In the genomic region with DNA sequence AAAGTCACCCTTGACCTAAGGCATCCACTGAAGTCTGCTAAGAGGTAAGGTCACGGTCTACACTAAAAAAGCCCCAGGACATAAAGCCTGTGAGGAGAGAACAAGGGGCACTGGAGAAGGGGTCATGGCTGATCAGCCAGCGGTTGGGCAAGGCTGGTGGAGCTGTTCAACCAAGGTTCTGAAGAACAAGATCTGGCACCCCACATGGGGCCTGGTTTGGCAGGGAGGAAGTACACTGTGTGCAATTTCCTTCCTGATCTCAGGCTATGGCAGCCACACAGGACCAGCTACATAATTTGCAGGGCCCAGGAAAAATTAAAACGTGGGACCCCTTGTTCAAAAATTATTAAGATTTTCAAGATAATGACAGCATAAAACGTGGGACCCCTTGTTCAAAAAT, we compare ENCODE assay signal across 17 cellular contexts. TPM values are rescaled to one million over a fixed set of nuclear protein-coding genes. Genes with fewer than 3 reads are reported as not detected.
A peak's percentile ranks its signal among the peaks of the same experiment; 100 is the strongest.
DNase-seq lines count a peak whose midpoint lies in the region; ATAC-seq and TF ChIP-seq lines count a peak whose summit lies in the region.
"Had no signal": no experiment of that assay in that cellular context is flagged by ENCODE, and none has a peak within 500 bp of the region (broad histone marks: within the 10 kb centered on the region; RNA-seq: fewer than 3 reads in every experiment).

No MANE protein-coding gene starts in this region.

- no peaks in the 10 kb centered on the region for H3K79me2 ChIP-seq in Karpas-422 (ENCODE audit: low read length)

- H3K9ac ChIP-seq in Karpas-422 (ENCODE audit: low read length): no peak overlapping the region

- H3K9me3 ChIP-seq in Karpas-422 (ENCODE audit: low read length): no peaks in the 10 kb centered on the region
- H3K9me3 ChIP-seq: BE2C had no signal

- H3K9me2 ChIP-seq in Karpas-422 (replicated peaks; ENCODE audit: insufficient read depth, low read length): no peaks in the 10 kb centered on the region

- H3K4me2 ChIP-seq in Karpas-422 (ENCODE audit: low read depth, low read length, poor library complexity, severe bottlenecking): no peak overlapping the region

- H3K27me3 ChIP-seq in Karpas-422 (ENCODE audit: low read length): no peaks in the 10 kb centered on the region
- H3K27me3 ChIP-seq: BE2C had no signal

- H4K20me1 ChIP-seq in Karpas-422 (ENCODE audit: insufficient read depth, low read depth, low read length): no peaks in the 10 kb centered on the region

- DNase-seq in SKM-1 (lab: John Stamatoyannopoulos, UW; ENCODE audit: unreplicated experiment) (peak; percentile 3), SKM-1 treated with dmso at 0.1 percent for 144 hours (lab: John Stamatoyannopoulos, UW; ENCODE audit: unreplicated experiment) (no peak), Karpas-422 (peak; percentile 25), NB4 (ENCODE audit: low read depth) (peak; percentile 25), islet precursor cell (no peak)
- no peak for DNase-seq in activated CD8-positive, alpha-beta memory T cell treated with anti-CD3 and anti-CD28 coated beads, Interleukin-2, amount 50 U/mL, for 4 hours
- DNase-seq: BE2C; CD4-positive, alpha-beta memory T cell; DMS153; DMS79; GDM1; H9 had no signal

- TF ChIP-seq POLR2A in NB4 (IDR thresholded peaks at IDR 0.05; ENCODE audit: extremely low read depth, insufficient read length): no peak

- no peaks in the 10 kb centered on the region for H3K36me3 ChIP-seq in Karpas-422 (ENCODE audit: insufficient read depth, low read length)
- H3K36me3 ChIP-seq: BE2C had no signal

- ATAC-seq in HG03159 (IDR thresholded peaks at IDR 0.05; ENCODE audit: unreplicated experiment): no peak

- TF ChIP-seq CTCF in NB4 (IDR thresholded peaks at IDR 0.05; ENCODE audit: low read depth, low read length): no peak

- no peak overlapping the region for H3K4me3 ChIP-seq in Karpas-422 (ENCODE audit: low read length)
- no peak overlapping the region for H3K4me3 ChIP-seq in NB4 (ENCODE audit: low read depth, low read length)

- H3K27ac ChIP-seq in Karpas-422 (ENCODE audit: low read length): no peak overlapping the region

- peaks cover 13% of the 10 kb centered on the region for H3K4me1 ChIP-seq in Karpas-422 (ENCODE audit: low read length)
- H3K4me1 ChIP-seq: BE2C had no signal

- no peak overlapping the region for H2AFZ ChIP-seq in Karpas-422 (ENCODE audit: low read length)

RNA-seq across cellular contexts. Expression of gene BRS3, which starts 14.1 kb away (rescaled TPM):
- total RNA-seq in Karpas-422 (2014; rRNA removed; shearing (Covaris generic); ENCODE audit: low replicate concordance): not detected in 2 replicates
- total RNA-seq: A172; CD4-positive, alpha-beta memory T cell; Daoy; H1; H9; HT1080 had no signal

RNA-seq across cellular contexts. Expression of gene HTATSF1, which starts 23.7 kb away (rescaled TPM):
- 25.3 and 48.1 TPM in 2 replicates for total RNA-seq in Karpas-422 (2014; rRNA removed; shearing (Covaris generic); ENCODE audit: low replicate concordance)

RNA-seq across cellular contexts. Expression of gene VGLL1, which starts 58.4 kb away (rescaled TPM):
- total RNA-seq in Karpas-422 (2014; rRNA removed; shearing (Covaris generic); ENCODE audit: low replicate concordance): not detected in 2 replicates
- total RNA-seq: A172; CD4-positive, alpha-beta memory T cell; Daoy; H1; H9; HT1080 had no signal

Comparison
In these comparisons a context has a peak if more than half of its experiments do, and no peak if none do; other contexts are left out.
1. DNase-seq: peak in SKM-1 (single experiment), Karpas-422 (single experiment) and NB4 (single experiment); none in SKM-1 treated with dmso at 0.1 percent for 144 hours (single experiment), islet precursor cell (single experiment) and activated CD8-positive, alpha-beta memory T cell treated with anti-CD3 and anti-CD28 coated beads, Interleukin-2, amount 50 U/mL, for 4 hours (single experiment).